In genomic region chr5:143311428-143311827, GRCh38 we compare ENCODE assay signal across 12 cellular contexts.
DNase-seq lines count a peak whose midpoint lies in the region; ATAC-seq, FAIRE-seq and TF ChIP-seq lines count a peak whose summit lies in the region.
"Had no signal": no experiment of that assay in that cellular context is flagged by ENCODE, and none has a peak within 500 bp of the region (broad histone marks: within the 10 kb centered on the region; RNA-seq: fewer than 3 reads in every experiment).

No MANE protein-coding gene starts in this region.

- no peak overlapping the region for H3K4me3 ChIP-seq in fibroblast of villous mesenchyme (ENCODE audit: low read depth, low read length)
- no peak overlapping the region for H3K4me3 ChIP-seq in esophagus squamous epithelium
- H3K4me3 ChIP-seq: esophagus muscularis mucosa had no signal

- H3K36me3 Mint-ChIP-seq in activated naive CD4-positive, alpha-beta T cell treated with anti-CD3 and anti-CD28 coated beads, Interleukin-2, amount 50 U/mL, for 72 hours = peaks cover 15 to 49% of the 10 kb centered on the region in 2 donors
- H3K36me3 Mint-ChIP-seq in activated naive CD4-positive, alpha-beta T cell treated with anti-CD3 and anti-CD28 coated beads, Interleukin-2, amount 10 ng/mL, durations not matched to agents 7 days and 5 days = peaks cover 62% of the 10 kb centered on the region

- no peak for TF ChIP-seq POLR2A in esophagus squamous epithelium (IDR thresholded peaks at IDR 0.05)

- no peak overlapping the region for H3K27ac ChIP-seq in esophagus squamous epithelium
- H3K27ac ChIP-seq: esophagus muscularis mucosa had no signal

- WGBS in esophagus squamous epithelium, 2 donors = 39 to 64% methylated on average over 5 of the region's 5 CpGs

- no peaks in the 10 kb centered on the region for H3K4me1 Mint-ChIP-seq in activated naive CD4-positive, alpha-beta T cell treated with anti-CD3 and anti-CD28 coated beads, Interleukin-2, amount 10 ng/mL, durations not matched to agents 7 days and 5 days

- peaks cover 0 to 52% (median 8%) of the 10 kb centered on the region in 3 donors for H3K4me1 ChIP-seq in esophagus squamous epithelium

- no peak for FAIRE-seq in urothelium cell line (lab: Jason Lieb, UNC)

- H3K9me3 Mint-ChIP-seq in activated naive CD4-positive, alpha-beta T cell treated with anti-CD3 and anti-CD28 coated beads, Interleukin-2, amount 50 U/mL, for 72 hours = no peaks in the 10 kb centered on the region
- no peaks in the 10 kb centered on the region for H3K9me3 Mint-ChIP-seq in activated naive CD4-positive, alpha-beta T cell treated with anti-CD3 and anti-CD28 coated beads, Interleukin-2, amount 10 ng/mL, durations not matched to agents 7 days and 5 days

- H3K36me3 ChIP-seq in esophagus squamous epithelium = peaks cover 0 to 71% (median 4%) of the 10 kb centered on the region in 3 donors

- no peaks in the 10 kb centered on the region for H3K9me3 ChIP-seq in esophagus squamous epithelium
- H3K9me3 ChIP-seq: esophagus muscularis mucosa had no signal

- H3K27me3 Mint-ChIP-seq in activated naive CD4-positive, alpha-beta T cell treated with anti-CD3 and anti-CD28 coated beads, Interleukin-2, amount 10 ng/mL, durations not matched to agents 7 days and 5 days = no peaks in the 10 kb centered on the region
- H3K27me3 Mint-ChIP-seq: activated CD8-positive, alpha-beta memory T cell treated with anti-CD3 and anti-CD28 coated beads, Interleukin-2, amount 10 ng/mL, durations not matched to agents 7 days and 5 days had no signal

- no peaks in the 10 kb centered on the region for H3K27me3 ChIP-seq in esophagus squamous epithelium
- H3K27me3 ChIP-seq: esophagus muscularis mucosa had no signal

- no peak for DNase-seq in activated naive CD4-positive, alpha-beta T cell treated with anti-CD3 and anti-CD28 coated beads, Interleukin-2, amount 50 U/mL, for 72 hours (ENCODE audit: low spot score in 2 of 2)
- DNase-seq in activated naive CD4-positive, alpha-beta T cell treated with anti-CD3 and anti-CD28 coated beads, Interleukin-2, amount 10 ng/mL, durations not matched to agents 7 days and 5 days = no peak
- DNase-seq in SW 1271 (lab: John Stamatoyannopoulos, UW) = peak; percentile 36 to 78
- peak; percentile 71 for DNase-seq in fibroblast of villous mesenchyme (ENCODE audit: low read depth)
- DNase-seq in urothelium cell line (ENCODE audit: low spot score) = peak; percentile 3
- DNase-seq in DMS153 treated with DMSO at 0.1 percent for 48 hours (lab: John Stamatoyannopoulos, UW; ENCODE audit: unreplicated experiment) = no peak
- no peak for DNase-seq in midbrain (lab: John Stamatoyannopoulos, UW)
- DNase-seq in esophagus squamous epithelium (lab: John Stamatoyannopoulos, UW) = no peak
- DNase-seq: activated CD8-positive, alpha-beta memory T cell treated with anti-CD3 and anti-CD28 coated beads, Interleukin-2, amount 10 ng/mL, durations not matched to agents 7 days and 5 days; NCI-H1694; stimulated activated CD4-positive, alpha-beta T cell treated with anti-CD3 and anti-CD28 coated beads, Interleukin-2, amount 100 ng/mL, for 48 hours had no signal

- ATAC-seq in activated naive CD4-positive, alpha-beta T cell treated with anti-CD3 and anti-CD28 coated beads, Interleukin-2, amount 50 U/mL, for 72 hours = peak; percentile 22 to 61
- ATAC-seq: activated CD8-positive, alpha-beta memory T cell treated with anti-CD3 and anti-CD28 coated beads, Interleukin-2, amount 10 ng/mL, durations not matched to agents 7 days and 5 days had no signal

- H3K27ac Mint-ChIP-seq in activated naive CD4-positive, alpha-beta T cell treated with anti-CD3 and anti-CD28 coated beads, Interleukin-2, amount 50 U/mL, for 72 hours = peak overlapping the region in 1 of 2 donors; percentile 60
- no peak overlapping the region for H3K27ac Mint-ChIP-seq in activated naive CD4-positive, alpha-beta T cell treated with anti-CD3 and anti-CD28 coated beads, Interleukin-2, amount 10 ng/mL, durations not matched to agents 7 days and 5 days
- H3K27ac Mint-ChIP-seq: activated CD8-positive, alpha-beta memory T cell treated with anti-CD3 and anti-CD28 coated beads, Interleukin-2, amount 10 ng/mL, durations not matched to agents 7 days and 5 days had no signal

- CTCF ChIA-PET in activated naive CD4-positive, alpha-beta T cell treated with anti-CD3 and anti-CD28 coated beads, Interleukin-2, amount 10 ng/mL, durations not matched to agents 7 days and 5 days (lab: Charles Lee) = no interaction called here

- H3K4me3 Mint-ChIP-seq in activated naive CD4-positive, alpha-beta T cell treated with anti-CD3 and anti-CD28 coated beads, Interleukin-2, amount 10 ng/mL, durations not matched to agents 7 days and 5 days = no peak overlapping the region
- H3K4me3 Mint-ChIP-seq: activated CD8-positive, alpha-beta memory T cell treated with anti-CD3 and anti-CD28 coated beads, Interleukin-2, amount 10 ng/mL, durations not matched to agents 7 days and 5 days had no signal

- intact Hi-C loops in esophagus squamous epithelium (cut with DNase I) = no loop called here

- TF ChIP-seq CTCF in fibroblast of villous mesenchyme (IDR thresholded peaks at IDR 0.05; ENCODE audit: insufficient read depth, low read depth, low read length) (no peak), esophagus squamous epithelium (IDR thresholded peaks at IDR 0.05) (no peak)

Comparison
In these comparisons a context has a peak if more than half of its experiments do, and no peak if none do; other contexts are left out.
1. DNase-seq: peak in SW 1271 (2 of 2), fibroblast of villous mesenchyme (single experiment) and urothelium cell line (single experiment); none in activated naive CD4-positive, alpha-beta T cell treated with anti-CD3 and anti-CD28 coated beads, Interleukin-2, amount 50 U/mL, for 72 hours (0 of 2), activated naive CD4-positive, alpha-beta T cell treated with anti-CD3 and anti-CD28 coated beads, Interleukin-2, amount 10 ng/mL, durations not matched to agents 7 days and 5 days (single experiment), DMS153 treated with DMSO at 0.1 percent for 48 hours (single experiment), midbrain (single experiment) and esophagus squamous epithelium (single experiment).